In the genomic region with DNA sequence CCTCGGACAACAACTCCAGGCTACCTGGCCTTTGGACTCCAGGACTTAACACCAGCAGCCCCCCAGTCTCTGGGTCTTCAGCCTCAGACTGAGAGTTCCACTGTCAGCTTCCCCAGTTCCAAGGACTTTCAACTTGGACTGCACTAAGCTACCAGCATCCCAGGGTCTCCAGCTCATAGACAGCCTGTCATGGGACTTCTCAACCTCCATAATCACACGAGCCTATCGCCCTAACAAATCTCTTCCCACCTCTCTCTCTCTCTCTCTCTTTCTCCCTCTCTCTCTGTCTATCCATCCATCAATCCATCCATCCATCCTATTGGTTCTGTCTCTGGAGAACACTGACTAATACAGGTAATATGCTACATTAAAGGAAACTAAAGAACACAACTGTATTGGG, we compare ENCODE assay signal across 17 cellular contexts. TPM values are rescaled to one million over a fixed set of nuclear protein-coding genes. Genes with fewer than 3 reads are reported as not detected.
DNase-seq lines count a peak whose midpoint lies in the region; ATAC-seq, FAIRE-seq and TF ChIP-seq lines count a peak whose summit lies in the region.
"Had no signal": no experiment of that assay in that cellular context is flagged by ENCODE, and none has a peak within 500 bp of the region (broad histone marks: within the 10 kb centered on the region; RNA-seq: fewer than 3 reads in every experiment).

No MANE protein-coding gene starts in this region.

- H4K20me1 ChIP-seq in OCI-LY1 (ENCODE audit: insufficient read depth, low read length) = no peaks in the 10 kb centered on the region
- H4K20me1 ChIP-seq in astrocyte (ENCODE audit: insufficient read depth, low read length) = peaks cover 47% of the 10 kb centered on the region

- no peaks in the 10 kb centered on the region for H3K27me3 ChIP-seq in OCI-LY1 (ENCODE audit: insufficient read depth, low read length)
- H3K27me3 ChIP-seq in astrocyte (ENCODE audit: insufficient read depth, low read length) = no peaks in the 10 kb centered on the region
- H3K27me3 ChIP-seq: SJSA1 had no signal

- FAIRE-seq in GM19239 (lab: Jason Lieb, UNC) = peak; percentile 48
- FAIRE-seq in astrocyte (lab: Jason Lieb, UNC) = no peak

- peak overlapping the region; percentile 99 for H3K27ac ChIP-seq in OCI-LY1 (ENCODE audit: low read depth, low read length, poor library complexity, severe bottlenecking)
- H3K27ac ChIP-seq in astrocyte (ENCODE audit: low read depth, low read length) = no peak overlapping the region
- H3K27ac ChIP-seq: SJSA1 had no signal

- H3K9me3 ChIP-seq in OCI-LY1 (ENCODE audit: low read length) (peaks cover 16% of the 10 kb centered on the region; the same call in 1 of the 2 replicates), astrocyte (ENCODE audit: insufficient read depth, low read depth, low read length) (no peaks in the 10 kb centered on the region)
- H3K9me3 ChIP-seq: Caco-2, SJSA1 had no signal

- no peak for ATAC-seq in stimulated activated effector memory CD8-positive, alpha-beta T cell treated with anti-CD3 and anti-CD28 coated beads, Interleukin-12 subunit alpha, Interleukin-12 subunit beta, amount 100 ng/mL, for 72 hours

- H3K79me2 ChIP-seq in OCI-LY1 (ENCODE audit: insufficient read depth, low read length) = peaks cover 78% of the 10 kb centered on the region
- peaks cover 82% of the 10 kb centered on the region for H3K79me2 ChIP-seq in astrocyte (ENCODE audit: insufficient read depth, low read length)

- H3K9ac ChIP-seq in OCI-LY1 (ENCODE audit: low read length) (no peak overlapping the region), astrocyte (ENCODE audit: low read length) (no peak overlapping the region)

- intact Hi-C loops in lower leg skin (cut with DNase I; ENCODE audit: low total_unique reads) = no loop called here

- DNase-seq in GM19239 (ENCODE audit: insufficient read length, low spot score) = no peak
- DNase-seq in astrocyte (ENCODE audit: low read depth) = no peak
- DNase-seq in stimulated activated effector memory CD8-positive, alpha-beta T cell treated with anti-CD3 and anti-CD28 coated beads, Interleukin-12 subunit alpha, Interleukin-12 subunit beta, amount 100 ng/mL, for 72 hours (ENCODE audit: low spot score in 2 of 2) = no peak
- no peak for DNase-seq in T1000 (lab: John Stamatoyannopoulos, UW)
- DNase-seq in NCI-H2029 (lab: John Stamatoyannopoulos, UW) = no peak
- no peak for DNase-seq in lower leg skin (ENCODE audit: low spot score in 2 of 2)
- DNase-seq: ACHN, AML-193, Caco-2, DMS153, H7, NCI-H187 treated with DMSO at 0.1 percent for 48 hours, NCI-H2171, NCI-H446 treated with DMSO at 0.1 percent for 48 hours, NCI-H748 treated with DMSO at 0.1 percent for 48 hours had no signal

- H3K36me3 Mint-ChIP-seq in astrocyte (ENCODE audit: low read depth, unreplicated experiment) = peaks cover 8% of the 10 kb centered on the region
- H3K36me3 Mint-ChIP-seq in stimulated activated effector memory CD8-positive, alpha-beta T cell treated with anti-CD3 and anti-CD28 coated beads, Interleukin-12 subunit alpha, Interleukin-12 subunit beta, amount 100 ng/mL, for 72 hours = no peaks in the 10 kb centered on the region

- H3K4me3 ChIP-seq in OCI-LY1 (ENCODE audit: low read depth, low read length, poor library complexity, severe bottlenecking) (no peak overlapping the region), astrocyte (ENCODE audit: insufficient read depth, low read depth, low read length) (no peak overlapping the region), lower leg skin (ENCODE audit: low read depth, poor library complexity, severe bottlenecking) (no peak overlapping the region)
- H3K4me3 ChIP-seq: SJSA1 had no signal

- TF ChIP-seq POLR2A in lower leg skin (IDR thresholded peaks at IDR 0.05) = no peak

- H3K36me3 ChIP-seq in OCI-LY1 (ENCODE audit: insufficient read depth, low read length) (peaks cover 58% of the 10 kb centered on the region), astrocyte (ENCODE audit: insufficient read depth, low read length) (no peaks in the 10 kb centered on the region)
- H3K36me3 ChIP-seq: SJSA1 had no signal

- no peak for TF ChIP-seq CTCF in OCI-LY1 (IDR thresholded peaks at IDR 0.05; ENCODE audit: low read length)
- no peak for TF ChIP-seq CTCF in astrocyte (IDR thresholded peaks at IDR 0.05; ENCODE audit: insufficient read depth, low read depth, low read length)
- TF ChIP-seq CTCF in lower leg skin (IDR thresholded peaks at IDR 0.05) = no peak

- H3K9me3 Mint-ChIP-seq in astrocyte (ENCODE audit: unreplicated experiment) = no peaks in the 10 kb centered on the region
- peaks cover 2% of the 10 kb centered on the region for H3K9me3 Mint-ChIP-seq in stimulated activated effector memory CD8-positive, alpha-beta T cell treated with anti-CD3 and anti-CD28 coated beads, Interleukin-12 subunit alpha, Interleukin-12 subunit beta, amount 100 ng/mL, for 72 hours

- H3K4me2 ChIP-seq in OCI-LY1 (ENCODE audit: low read length) (no peak overlapping the region), astrocyte (ENCODE audit: low read length) (no peak overlapping the region)

- no peaks in the 10 kb centered on the region for H3K9me2 ChIP-seq in OCI-LY1 (ENCODE audit: low read depth, low read length)

- peaks cover 15% of the 10 kb centered on the region for H3F3A ChIP-seq in OCI-LY1 (ENCODE audit: insufficient read depth, low read length)

- peaks cover 92% of the 10 kb centered on the region for H3K4me1 ChIP-seq in OCI-LY1 (ENCODE audit: insufficient read depth, low read length, severe bottlenecking)
- peaks cover 10% of the 10 kb centered on the region for H3K4me1 ChIP-seq in astrocyte (ENCODE audit: insufficient read depth, low read length)
- H3K4me1 ChIP-seq: SJSA1 had no signal

- no peak overlapping the region for H2AFZ ChIP-seq in OCI-LY1 (ENCODE audit: low read length)
- no peak overlapping the region for H2AFZ ChIP-seq in astrocyte (ENCODE audit: low read depth, low read length)

- H3K4me1 Mint-ChIP-seq in astrocyte (ENCODE audit: low read depth, unreplicated experiment) = peaks cover 13% of the 10 kb centered on the region
- peaks cover 30% of the 10 kb centered on the region for H3K4me1 Mint-ChIP-seq in stimulated activated effector memory CD8-positive, alpha-beta T cell treated with anti-CD3 and anti-CD28 coated beads, Interleukin-12 subunit alpha, Interleukin-12 subunit beta, amount 100 ng/mL, for 72 hours

- 94 to 96% methylated on average over 3 of the region's 3 CpGs for WGBS in lower leg skin, 2 donors

- H3K4me3 Mint-ChIP-seq in astrocyte (ENCODE audit: unreplicated experiment) = peak overlapping the region; percentile 28
- no peak overlapping the region for H3K4me3 Mint-ChIP-seq in stimulated activated effector memory CD8-positive, alpha-beta T cell treated with anti-CD3 and anti-CD28 coated beads, Interleukin-12 subunit alpha, Interleukin-12 subunit beta, amount 100 ng/mL, for 72 hours

- H3K27me3 Mint-ChIP-seq in astrocyte (ENCODE audit: low read depth, unreplicated experiment) = no peaks in the 10 kb centered on the region

- no peak overlapping the region for H3K27ac Mint-ChIP-seq in astrocyte (ENCODE audit: unreplicated experiment)
- H3K27ac Mint-ChIP-seq in stimulated activated effector memory CD8-positive, alpha-beta T cell treated with anti-CD3 and anti-CD28 coated beads, Interleukin-12 subunit alpha, Interleukin-12 subunit beta, amount 100 ng/mL, for 72 hours = peak overlapping the region; percentile 6

RNA-seq across cellular contexts. Expression of a gene that starts 10.7 kb away (rescaled TPM):
- 35.5 and 40.0 TPM in 2 replicates for total RNA-seq in astrocyte
- total RNA-seq in lower leg skin = 10 to 100 TPM; 13.4 to 53.9 (median 25.7) TPM
